In the genomic region with DNA sequence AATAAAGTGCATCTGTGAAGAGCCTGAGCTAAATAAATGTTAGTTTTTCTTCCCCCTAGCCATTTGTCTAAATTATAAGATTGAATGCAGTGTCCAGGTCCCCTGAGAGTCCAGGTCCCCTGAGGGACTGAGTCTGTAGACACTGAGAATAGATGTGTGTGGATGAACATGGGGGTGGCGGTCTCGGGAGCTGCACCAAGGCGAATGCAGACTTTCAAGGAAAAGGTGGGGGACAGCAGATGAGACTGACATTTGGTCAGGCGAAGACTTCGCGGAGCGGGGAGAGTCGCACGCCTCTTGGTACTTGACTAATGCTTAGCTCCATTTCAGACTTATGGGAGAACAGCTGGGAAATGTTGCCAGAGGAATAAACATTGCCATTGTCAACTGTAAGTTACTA, we compare ENCODE assay signal across 25 cellular contexts. TPM values are rescaled to one million over a fixed set of nuclear protein-coding genes. Genes with fewer than 3 reads are reported as not detected.
DNase-seq lines count a peak whose midpoint lies in the region; ATAC-seq and TF ChIP-seq lines count a peak whose summit lies in the region.
"Had no signal": no experiment of that assay in that cellular context is flagged by ENCODE, and none has a peak within 500 bp of the region (broad histone marks: within the 10 kb centered on the region; RNA-seq: fewer than 3 reads in every experiment).

No MANE protein-coding gene starts in this region.

- H3K36me3 Mint-ChIP-seq in glutamatergic neuron (ENCODE audit: unreplicated experiment), result peaks cover 5% of the 10 kb centered on the region
- no peaks in the 10 kb centered on the region for H3K36me3 Mint-ChIP-seq in nephron progenitor cell (ENCODE audit: low read depth)
- H3K36me3 Mint-ChIP-seq: CD4-positive, alpha-beta memory T cell; CD4-positive, CD25-positive, alpha-beta regulatory T cell had no signal

- peaks cover 7% of the 10 kb centered on the region for H3K4me1 Mint-ChIP-seq in glutamatergic neuron (ENCODE audit: low read depth, unreplicated experiment)
- H3K4me1 Mint-ChIP-seq in nephron progenitor cell, result peaks cover 12% of the 10 kb centered on the region
- H3K4me1 Mint-ChIP-seq: B cell; CD4-positive, alpha-beta memory T cell; CD4-positive, CD25-positive, alpha-beta regulatory T cell; CD8-positive, alpha-beta memory T cell had no signal

- DNase-seq in cardiac septum (ENCODE audit: low spot score) (peak; percentile 72), heart left ventricle (no peak), glutamatergic neuron (no peak), nephron progenitor cell (no peak), prostate gland (ENCODE audit: low spot score) (no peak), medulla oblongata (ENCODE audit: extremely low spot score) (no peak), DMS53 treated with DMSO at 0.1 percent for 48 hours (lab: John Stamatoyannopoulos, UW; ENCODE audit: unreplicated experiment) (no peak), NCI-H128 (lab: John Stamatoyannopoulos, UW; ENCODE audit: unreplicated experiment) (no peak)
- DNase-seq: AML-193; CD4-positive, alpha-beta memory T cell; CD4-positive, CD25-positive, alpha-beta regulatory T cell; CD8-positive, alpha-beta memory T cell; COR-L47; DMS 273 treated with DMSO at 0.1 percent for 48 hours; DMS153; DMS53; DMS79 treated with DMSO at 0.1 percent for 48 hours; GF-D8 had no signal

- H3K9me3 Mint-ChIP-seq in glutamatergic neuron (ENCODE audit: unreplicated experiment) (peaks cover 7% of the 10 kb centered on the region), nephron progenitor cell (peaks cover 13% of the 10 kb centered on the region)

- WGBS in heart left ventricle, 4 donors, result 80 to 93% (median 91%) methylated on average over 9 of the region's 9 CpGs
- WGBS in prostate gland, result 90% methylated on average over 9 of the region's 9 CpGs

- TF ChIP-seq POLR2A in heart left ventricle (IDR thresholded peaks at IDR 0.05) (no peak), prostate gland (IDR thresholded peaks at IDR 0.05) (no peak)

- H3K4me3 ChIP-seq in heart left ventricle, result no peak overlapping the region
- H3K4me3 ChIP-seq in prostate gland, result no peak overlapping the region
- H3K4me3 ChIP-seq: A549; BLaER1 treated with 17β-estradiol and CSF1 and Interleukin-3, amounts not matched to agents 10 nM and 100 nM had no signal

- H3K27ac ChIP-seq in heart left ventricle, result no peak overlapping the region
- H3K27ac ChIP-seq in prostate gland, result peak overlapping the region; percentile 67 to 74
- H3K27ac ChIP-seq: 22Rv1; A549; BLaER1 treated with 17β-estradiol and CSF1 and Interleukin-3, amounts not matched to agents 10 nM and 100 nM; C4-2B had no signal

- ATAC-seq in heart left ventricle, result no peak
- ATAC-seq: A549 had no signal

- H3K36me3 ChIP-seq in heart left ventricle (no peaks in the 10 kb centered on the region), prostate gland (no peaks in the 10 kb centered on the region)
- H3K36me3 ChIP-seq: BLaER1 treated with 17β-estradiol and CSF1 and Interleukin-3, amounts not matched to agents 10 nM and 100 nM had no signal

- H3K27ac Mint-ChIP-seq in glutamatergic neuron (ENCODE audit: unreplicated experiment) (peak overlapping the region; percentile 2), nephron progenitor cell (peak overlapping the region; percentile 71)
- H3K27ac Mint-ChIP-seq: B cell; CD4-positive, alpha-beta memory T cell; CD4-positive, CD25-positive, alpha-beta regulatory T cell; CD8-positive, alpha-beta memory T cell had no signal

- H3K4me3 Mint-ChIP-seq in glutamatergic neuron (ENCODE audit: unreplicated experiment) (no peak overlapping the region), nephron progenitor cell (no peak overlapping the region)
- H3K4me3 Mint-ChIP-seq: B cell; CD4-positive, alpha-beta memory T cell; CD4-positive, CD25-positive, alpha-beta regulatory T cell; CD8-positive, alpha-beta memory T cell had no signal

- H3K27me3 Mint-ChIP-seq in glutamatergic neuron (ENCODE audit: unreplicated experiment) (no peaks in the 10 kb centered on the region), nephron progenitor cell (ENCODE audit: low read depth, poor library complexity) (peaks cover 9% of the 10 kb centered on the region)

- intact Hi-C loops in cardiac septum (cut with DNase I) (no loop called here), heart left ventricle (cut with DNase I) (no loop called here), prostate gland (cut with DNase I) (no loop called here)

- H3K4me1 ChIP-seq in heart left ventricle (no peaks in the 10 kb centered on the region), prostate gland (replicated peaks) (peaks cover 10% of the 10 kb centered on the region)
- H3K4me1 ChIP-seq: A549 had no signal

- H3K9me3 ChIP-seq in heart left ventricle (peaks cover 0 to 10% (median 0%) of the 10 kb centered on the region in 12 donors), prostate gland (no peaks in the 10 kb centered on the region)
- H3K9me3 ChIP-seq: A549 had no signal

- H3K27me3 ChIP-seq in heart left ventricle (peaks cover 0 to 7% (median 0%) of the 10 kb centered on the region in 9 donors), prostate gland (replicated peaks; ENCODE audit: insufficient read depth) (no peaks in the 10 kb centered on the region)
- H3K27me3 ChIP-seq: BLaER1 treated with 17β-estradiol and CSF1 and Interleukin-3, amounts not matched to agents 10 nM and 100 nM had no signal

- TF ChIP-seq CTCF in heart left ventricle (IDR thresholded peaks at IDR 0.05), result no peak
- no peak for TF ChIP-seq CTCF in glutamatergic neuron (IDR thresholded peaks at IDR 0.05; ENCODE audit: partially characterized antibody, unreplicated experiment)
- no peak for TF ChIP-seq CTCF in nephron progenitor cell (IDR thresholded peaks at IDR 0.05)
- TF ChIP-seq CTCF in prostate gland (IDR thresholded peaks at IDR 0.05), result no peak

RNA-seq across cellular contexts. Expression of a gene that starts 17.7 kb away (rescaled TPM):
- total RNA-seq in cardiac septum (5.0 TPM), heart left ventricle (10 to 100 TPM in 3 of 9 donors, 1 to 10 TPM in 6; 4.2 to 23.3 (median 6.0) TPM), glutamatergic neuron (ENCODE audit: unreplicated experiment) (not detected), prostate gland (1 to 10 TPM; 1.7 to 4.9 TPM)
- polyA plus RNA-seq in heart left ventricle, result 1 to 10 TPM; 3.2 to 5.3 TPM
- polyA plus RNA-seq: A549 had no signal

RNA-seq across cellular contexts. Expression of a gene that starts 27.5 kb away (rescaled TPM):
- not detected for total RNA-seq in cardiac septum
- total RNA-seq in heart left ventricle, result under 1 TPM in 1 of 9 donors, not detected in 8; 0.54 TPM
- polyA plus RNA-seq in heart left ventricle, result under 1 TPM in 1 of 2 donors, not detected in 1; 0.10 TPM
- total RNA-seq in glutamatergic neuron (ENCODE audit: unreplicated experiment), result not detected
- 10 to 100 TPM; 19.4 to 63.6 TPM for total RNA-seq in prostate gland
- total RNA-seq: A172; B cell; CD4-positive, alpha-beta memory T cell; CD4-positive, CD25-positive, alpha-beta regulatory T cell; CD8-positive, alpha-beta memory T cell had no signal
- polyA plus RNA-seq: A549; BJ; CD4-positive, alpha-beta memory T cell; CD4-positive, CD25-positive, alpha-beta regulatory T cell; CD8-positive, alpha-beta memory T cell had no signal

Comparison
In these comparisons a context has a peak if more than half of its experiments do, and no peak if none do; other contexts are left out.
1. H3K27ac ChIP-seq: peak in prostate gland (2 of 2); none in heart left ventricle (0 of 12).
2. RNA of a gene that starts 27.5 kb away (total RNA-seq): 19.4 to 63.6 TPM in prostate gland; 0.54 TPM in heart left ventricle, not detected in cardiac septum (single experiment) and not detected in glutamatergic neuron (single experiment); every median in the first group is over 10 times any median in the second.